ENCODE assay signal across 15 cellular contexts in the genomic region with DNA sequence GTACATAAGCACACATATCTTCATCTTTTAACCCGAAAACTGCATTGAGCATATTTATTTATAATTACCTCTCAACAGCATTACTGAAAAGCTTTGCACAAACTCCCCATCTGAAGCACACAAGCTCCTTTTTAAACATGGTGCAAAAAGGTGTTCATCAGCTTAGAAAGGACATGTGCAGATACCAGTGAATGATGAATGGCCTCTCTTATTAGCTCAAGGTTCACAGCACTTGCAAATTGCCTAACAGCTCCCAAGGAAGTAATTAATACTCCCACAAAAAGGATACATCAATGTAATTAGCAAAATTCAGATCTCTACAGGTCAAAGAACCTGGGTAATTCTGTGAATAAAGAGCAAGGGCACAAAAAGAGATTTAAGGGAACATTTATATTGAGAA.
DNase-seq lines count a peak whose midpoint lies in the region; ATAC-seq and TF ChIP-seq lines count a peak whose summit lies in the region.
"Had no signal": no experiment of that assay in that cellular context is flagged by ENCODE, and none has a peak within 500 bp of the region (broad histone marks: within the 10 kb centered on the region; RNA-seq: fewer than 3 reads in every experiment).

No MANE protein-coding gene starts in this region.

- H3K27ac Mint-ChIP-seq in nephron (peak overlapping the region; percentile 18 to 86 (median 46)), progenitor cell of endocrine pancreas (peak overlapping the region; percentile 7)
- H3K27ac Mint-ChIP-seq: B cell; CD4-positive, alpha-beta T cell; CD8-positive, alpha-beta T cell had no signal

- H3K4me3 Mint-ChIP-seq in nephron (no peak overlapping the region), progenitor cell of endocrine pancreas (ENCODE audit: low read depth) (no peak overlapping the region)
- H3K4me3 Mint-ChIP-seq: B cell; CD4-positive, alpha-beta T cell; CD8-positive, alpha-beta T cell had no signal

- intact Hi-C loops in sciatic nerve (cut with DNase I), result no loop called here

- no peak for TF ChIP-seq CTCF in nephron (IDR thresholded peaks at IDR 0.05; ENCODE audit: unreplicated experiment in 3 of 3)
- no peak for TF ChIP-seq CTCF in progenitor cell of endocrine pancreas (IDR thresholded peaks at IDR 0.05; ENCODE audit: unreplicated experiment)

- DNase-seq in NCI-H1417 (lab: John Stamatoyannopoulos, UW) (peak in 2 of 3 experiments; percentile 0 to 61), NCI-H1417 treated with DMSO at 0.1 percent for 48 hours (lab: John Stamatoyannopoulos, UW) (no peak), progenitor cell of endocrine pancreas (ENCODE audit: low spot score, unreplicated experiment) (no peak), sciatic nerve (ENCODE audit: low spot score) (no peak), epidermal melanocyte (ENCODE audit: insufficient read length, low spot score) (no peak)
- DNase-seq: AML-193; Caco-2; Calu3; CD4-positive, alpha-beta T cell; CD8-positive, alpha-beta T cell; DMS79 treated with DMSO at 0.1 percent for 48 hours; GF-D8 had no signal

- ATAC-seq in sciatic nerve, result no peak
- ATAC-seq: A549; CD8-positive, alpha-beta T cell had no signal

- H3K27me3 Mint-ChIP-seq in nephron (ENCODE audit: low read depth) (no peaks in the 10 kb centered on the region), progenitor cell of endocrine pancreas (no peaks in the 10 kb centered on the region)
- H3K27me3 Mint-ChIP-seq: B cell had no signal

- H3K9me3 Mint-ChIP-seq in nephron (peaks cover 17% of the 10 kb centered on the region), progenitor cell of endocrine pancreas (ENCODE audit: low read depth) (peaks cover 38% of the 10 kb centered on the region)

- H3K36me3 Mint-ChIP-seq in nephron (ENCODE audit: low read depth) (peaks cover 3% of the 10 kb centered on the region), progenitor cell of endocrine pancreas (ENCODE audit: insufficient read depth) (peaks cover 3% of the 10 kb centered on the region)
- H3K36me3 Mint-ChIP-seq: CD8-positive, alpha-beta T cell had no signal

- H3K4me1 Mint-ChIP-seq in nephron (no peaks in the 10 kb centered on the region), progenitor cell of endocrine pancreas (ENCODE audit: low read depth) (peaks cover 7% of the 10 kb centered on the region)
- H3K4me1 Mint-ChIP-seq: B cell had no signal

Comparison
In these comparisons a context has a peak if more than half of its experiments do, and no peak if none do; other contexts are left out.
1. DNase-seq: peak in NCI-H1417 (2 of 3); none in NCI-H1417 treated with DMSO at 0.1 percent for 48 hours (single experiment), progenitor cell of endocrine pancreas (single experiment), sciatic nerve (single experiment) and epidermal melanocyte (single experiment).